1 cellular context compared by ENCODE assay signal in the genomic region with DNA sequence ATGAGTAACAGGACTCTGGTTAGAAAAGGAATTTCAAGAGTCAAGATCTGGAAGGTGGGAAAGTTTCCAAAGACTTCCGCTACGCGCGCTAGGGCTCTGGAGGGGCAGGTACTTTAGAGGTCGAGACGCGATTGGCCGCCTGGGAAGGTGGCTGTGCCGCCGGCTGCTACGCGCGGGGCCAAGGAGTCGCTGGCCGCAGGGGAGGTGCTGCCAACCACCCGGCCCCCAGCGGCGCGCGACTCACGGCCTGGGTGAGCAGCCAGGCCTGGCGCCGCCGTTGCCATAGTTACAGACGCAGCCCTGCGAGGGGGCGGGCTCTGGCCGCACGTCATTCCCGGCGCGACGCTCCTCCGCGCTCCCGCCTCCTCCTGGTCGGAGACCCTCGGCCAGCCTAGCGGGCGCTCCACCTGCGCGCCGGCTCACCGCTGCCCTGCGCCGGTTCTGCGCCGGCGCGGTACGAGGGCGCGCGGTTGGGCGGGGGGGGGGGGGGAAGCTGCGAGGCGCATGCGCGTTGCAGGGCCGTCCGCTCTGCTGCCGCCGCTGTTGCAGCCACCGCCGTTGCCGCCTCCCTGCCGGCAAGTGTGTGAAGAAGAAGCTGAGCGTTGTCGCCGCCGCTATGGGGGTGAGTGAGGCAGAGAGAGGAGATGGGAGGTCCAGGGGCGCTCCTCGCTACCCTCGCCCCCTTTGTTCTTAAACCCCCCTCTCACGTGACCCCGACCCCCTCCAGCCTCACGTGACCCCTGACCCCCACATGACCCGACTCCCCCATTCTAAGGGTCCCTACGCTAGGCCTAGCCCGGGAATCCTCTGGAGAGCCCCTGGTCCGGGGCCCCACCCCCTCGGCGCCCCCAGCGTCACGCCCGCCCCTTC.
A peak's percentile ranks its signal among the peaks of the same experiment; 100 is the strongest.
TF ChIP-seq lines count a peak whose summit lies in the region.

A gene (plus strand): TSS at position 522 of the 870 bp plus-strand sequence. CDS start 95 bp downstream, at position 617.

TF ChIP-seq in K562, 482 proteins besides CTCF, POLR2A, EP300 and RAD21 (continued from another document and continues in another):
- TF ChIP-seq, protein P1, sequence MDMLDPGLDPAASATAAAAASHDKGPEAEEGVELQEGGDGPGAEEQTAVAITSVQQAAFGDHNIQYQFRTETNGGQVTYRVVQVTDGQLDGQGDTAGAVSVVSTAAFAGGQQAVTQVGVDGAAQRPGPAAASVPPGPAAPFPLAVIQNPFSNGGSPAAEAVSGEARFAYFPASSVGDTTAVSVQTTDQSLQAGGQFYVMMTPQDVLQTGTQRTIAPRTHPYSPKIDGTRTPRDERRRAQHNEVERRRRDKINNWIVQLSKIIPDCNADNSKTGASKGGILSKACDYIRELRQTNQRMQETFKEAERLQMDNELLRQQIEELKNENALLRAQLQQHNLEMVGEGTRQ (CRISPR knock-in tag; IDR thresholded peaks at IDR 0.05) = peak; percentile 75
- TF ChIP-seq FOXA1 (IDR thresholded peaks at IDR 0.05; ENCODE audit: borderline replicate concordance) (no peak), ZNF263 (CRISPR knock-in tag; IDR thresholded peaks at IDR 0.05; ENCODE audit: borderline replicate concordance) (peak; percentile 50; the same call in 1 of the 2 replicates), FOXA3 (CRISPR knock-in tag; conservative IDR thresholded peaks at IDR 0.05 in 1 of 2, IDR thresholded peaks at IDR 0.05 in 1 of 2) (no peak), ZNF146 (CRISPR knock-in tag; IDR thresholded peaks at IDR 0.05; ENCODE audit: unreplicated experiment) (no peak), XRCC4 (IDR thresholded peaks at IDR 0.05; ENCODE audit: extremely low read depth, insufficient read depth, insufficient read length) (no peak), C11orf30 (IDR thresholded peaks at IDR 0.05; ENCODE audit: low read depth) (peak; percentile 42), SAP30 (IDR thresholded peaks at IDR 0.05; ENCODE audit: borderline replicate concordance, insufficient read depth, low read depth, low read length, poor library complexity, severe bottlenecking) (peak; percentile 93), HDAC8 (tag; IDR thresholded peaks at IDR 0.05) (no peak), ZZZ3 (IDR thresholded peaks at IDR 0.05) (no peak), ZNF232 (CRISPR knock-in tag; IDR thresholded peaks at IDR 0.05) (no peak), TEAD1 (CRISPR knock-in tag; IDR thresholded peaks at IDR 0.05) (no peak; a peak in 1 of 4 replicates), NR1H2 (CRISPR knock-in tag; IDR thresholded peaks at IDR 0.05) (no peak), FOXK1 (CRISPR knock-in tag; IDR thresholded peaks at IDR 0.05; ENCODE audit: borderline replicate concordance) (peak; percentile 77; the same call in 1 of the 2 replicates), ESRRA (IDR thresholded peaks at IDR 0.05; ENCODE audit: borderline replicate concordance, low read depth) (peak; percentile 55; the same call in 1 of the 2 replicates), ZNF408 (CRISPR knock-in tag; IDR thresholded peaks at IDR 0.05; ENCODE audit: low read depth) (no peak), ZNF696 (CRISPR knock-in tag; conservative IDR thresholded peaks at IDR 0.05) (no peak), TFAM (CRISPR knock-in tag; conservative IDR thresholded peaks at IDR 0.05) (no peak), NFATC3 (IDR thresholded peaks at IDR 0.05) (no peak), RBM25 (IDR thresholded peaks at IDR 0.05; ENCODE audit: low read depth, low read length, severe bottlenecking) (peak; percentile 30), MCM3 (IDR thresholded peaks at IDR 0.05) (no peak), ETV6 (IDR thresholded peaks at IDR 0.05; ENCODE audit: borderline replicate concordance in 1 of 2, low read depth in 2 of 2, low read length in 1 of 2) (no peak), ETV6 (CRISPR knock-in tag; IDR thresholded peaks at IDR 0.05; ENCODE audit: borderline replicate concordance) (0 out of 2 replicates have a peak, but pooled peaks have one; percentile 42), RBM22 (IDR thresholded peaks at IDR 0.05; ENCODE audit: low read depth, low read length, poor library complexity, severe bottlenecking) (peak; percentile 80), DACH1 (IDR thresholded peaks at IDR 0.05; ENCODE audit: partially characterized antibody) (no peak), ZNF354B (CRISPR knock-in tag; IDR thresholded peaks at IDR 0.05) (no peak), FIP1L1 (IDR thresholded peaks at IDR 0.05; ENCODE audit: low read depth, low read length, poor library complexity, severe bottlenecking) (peak; percentile 21), PCBP1 (IDR thresholded peaks at IDR 0.05; ENCODE audit: low read depth, low read length, poor library complexity, severe bottlenecking) (peak; percentile 95), ZNF507 (tag; conservative IDR thresholded peaks at IDR 0.05) (no peak), NELFE (IDR thresholded peaks at IDR 0.05; ENCODE audit: insufficient read depth, insufficient read length) (no peak), SNIP1 (IDR thresholded peaks at IDR 0.05; ENCODE audit: low read depth) (no peak), ZC3H11A (IDR thresholded peaks at IDR 0.05; ENCODE audit: low read depth, low read length) (no peak), TCF7L2 (IDR thresholded peaks at IDR 0.05; ENCODE audit: low read depth, low read length) (no peak), HCFC1 (IDR thresholded peaks at IDR 0.05; ENCODE audit: low read depth, low read length) (peak; percentile 84), CREB1 (IDR thresholded peaks at IDR 0.05) (peak; percentile 98), CREB1 (CRISPR knock-in tag; IDR thresholded peaks at IDR 0.05) (peak; percentile 99), RB1 (IDR thresholded peaks at IDR 0.05; ENCODE audit: low read depth) (peak; percentile 90; the same call in 1 of the 2 replicates), MCM5 (IDR thresholded peaks at IDR 0.05; ENCODE audit: low read depth) (no peak), SP2 (IDR thresholded peaks at IDR 0.05; ENCODE audit: extremely low read depth, low read depth, low read length, poor library complexity, severe bottlenecking) (no peak), KDM4B (IDR thresholded peaks at IDR 0.05; ENCODE audit: borderline replicate concordance in 2 of 2, low read depth in 1 of 2) (peak in 1 of 2 experiments; percentile 58; a peak in 1 of 4 replicates), GABPB2 (CRISPR knock-in tag; conservative IDR thresholded peaks at IDR 0.05) (no peak), NCOA6 (IDR thresholded peaks at IDR 0.05) (no peak), NFE2L1 (tag; IDR thresholded peaks at IDR 0.05; ENCODE audit: borderline replicate concordance, low read depth) (no peak), ILK (tag; IDR thresholded peaks at IDR 0.05; ENCODE audit: borderline replicate concordance, low read depth) (no peak), ARHGAP35 (IDR thresholded peaks at IDR 0.05; ENCODE audit: partially characterized antibody) (no peak)
- TF ChIP-seq, protein P2, sequence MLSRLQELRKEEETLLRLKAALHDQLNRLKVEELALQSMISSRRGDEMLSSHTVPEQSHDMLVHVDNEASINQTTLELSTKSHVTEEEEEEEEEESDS (CRISPR knock-in tag; IDR thresholded peaks at IDR 0.05) = no peak
- TF ChIP-seq, protein P3, sequence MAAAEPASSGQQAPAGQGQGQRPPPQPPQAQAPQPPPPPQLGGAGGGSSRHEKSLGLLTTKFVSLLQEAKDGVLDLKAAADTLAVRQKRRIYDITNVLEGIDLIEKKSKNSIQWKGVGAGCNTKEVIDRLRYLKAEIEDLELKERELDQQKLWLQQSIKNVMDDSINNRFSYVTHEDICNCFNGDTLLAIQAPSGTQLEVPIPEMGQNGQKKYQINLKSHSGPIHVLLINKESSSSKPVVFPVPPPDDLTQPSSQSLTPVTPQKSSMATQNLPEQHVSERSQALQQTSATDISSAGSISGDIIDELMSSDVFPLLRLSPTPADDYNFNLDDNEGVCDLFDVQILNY (CRISPR knock-in tag; IDR thresholded peaks at IDR 0.05) = no peak
- TF ChIP-seq, protein P4, sequence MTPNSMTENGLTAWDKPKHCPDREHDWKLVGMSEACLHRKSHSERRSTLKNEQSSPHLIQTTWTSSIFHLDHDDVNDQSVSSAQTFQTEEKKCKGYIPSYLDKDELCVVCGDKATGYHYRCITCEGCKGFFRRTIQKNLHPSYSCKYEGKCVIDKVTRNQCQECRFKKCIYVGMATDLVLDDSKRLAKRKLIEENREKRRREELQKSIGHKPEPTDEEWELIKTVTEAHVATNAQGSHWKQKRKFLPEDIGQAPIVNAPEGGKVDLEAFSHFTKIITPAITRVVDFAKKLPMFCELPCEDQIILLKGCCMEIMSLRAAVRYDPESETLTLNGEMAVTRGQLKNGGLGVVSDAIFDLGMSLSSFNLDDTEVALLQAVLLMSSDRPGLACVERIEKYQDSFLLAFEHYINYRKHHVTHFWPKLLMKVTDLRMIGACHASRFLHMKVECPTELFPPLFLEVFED (CRISPR knock-in tag; conservative IDR thresholded peaks at IDR 0.05) = no peak
- TF ChIP-seq, protein P5, sequence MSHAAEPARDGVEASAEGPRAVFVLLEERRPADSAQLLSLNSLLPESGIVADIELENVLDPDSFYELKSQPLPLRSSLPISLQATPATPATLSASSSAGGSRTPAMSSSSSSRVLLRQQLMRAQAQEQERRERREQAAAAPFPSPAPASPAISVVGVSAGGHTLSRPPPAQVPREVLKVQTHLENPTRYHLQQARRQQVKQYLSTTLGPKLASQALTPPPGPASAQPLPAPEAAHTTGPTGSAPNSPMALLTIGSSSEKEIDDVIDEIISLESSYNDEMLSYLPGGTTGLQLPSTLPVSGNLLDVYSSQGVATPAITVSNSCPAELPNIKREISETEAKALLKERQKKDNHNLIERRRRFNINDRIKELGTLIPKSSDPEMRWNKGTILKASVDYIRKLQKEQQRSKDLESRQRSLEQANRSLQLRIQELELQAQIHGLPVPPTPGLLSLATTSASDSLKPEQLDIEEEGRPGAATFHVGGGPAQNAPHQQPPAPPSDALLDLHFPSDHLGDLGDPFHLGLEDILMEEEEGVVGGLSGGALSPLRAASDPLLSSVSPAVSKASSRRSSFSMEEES (CRISPR knock-in tag; IDR thresholded peaks at IDR 0.05) = peak; percentile 76
- TF ChIP-seq, protein P6, sequence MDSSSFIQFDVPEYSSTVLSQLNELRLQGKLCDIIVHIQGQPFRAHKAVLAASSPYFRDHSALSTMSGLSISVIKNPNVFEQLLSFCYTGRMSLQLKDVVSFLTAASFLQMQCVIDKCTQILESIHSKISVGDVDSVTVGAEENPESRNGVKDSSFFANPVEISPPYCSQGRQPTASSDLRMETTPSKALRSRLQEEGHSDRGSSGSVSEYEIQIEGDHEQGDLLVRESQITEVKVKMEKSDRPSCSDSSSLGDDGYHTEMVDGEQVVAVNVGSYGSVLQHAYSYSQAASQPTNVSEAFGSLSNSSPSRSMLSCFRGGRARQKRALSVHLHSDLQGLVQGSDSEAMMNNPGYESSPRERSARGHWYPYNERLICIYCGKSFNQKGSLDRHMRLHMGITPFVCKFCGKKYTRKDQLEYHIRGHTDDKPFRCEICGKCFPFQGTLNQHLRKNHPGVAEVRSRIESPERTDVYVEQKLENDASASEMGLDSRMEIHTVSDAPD (CRISPR knock-in tag; IDR thresholded peaks at IDR 0.05) = no peak
- TF ChIP-seq, protein P7, sequence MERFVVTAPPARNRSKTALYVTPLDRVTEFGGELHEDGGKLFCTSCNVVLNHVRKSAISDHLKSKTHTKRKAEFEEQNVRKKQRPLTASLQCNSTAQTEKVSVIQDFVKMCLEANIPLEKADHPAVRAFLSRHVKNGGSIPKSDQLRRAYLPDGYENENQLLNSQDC (CRISPR knock-in tag; IDR thresholded peaks at IDR 0.05) = no peak
- TF ChIP-seq, protein P8, sequence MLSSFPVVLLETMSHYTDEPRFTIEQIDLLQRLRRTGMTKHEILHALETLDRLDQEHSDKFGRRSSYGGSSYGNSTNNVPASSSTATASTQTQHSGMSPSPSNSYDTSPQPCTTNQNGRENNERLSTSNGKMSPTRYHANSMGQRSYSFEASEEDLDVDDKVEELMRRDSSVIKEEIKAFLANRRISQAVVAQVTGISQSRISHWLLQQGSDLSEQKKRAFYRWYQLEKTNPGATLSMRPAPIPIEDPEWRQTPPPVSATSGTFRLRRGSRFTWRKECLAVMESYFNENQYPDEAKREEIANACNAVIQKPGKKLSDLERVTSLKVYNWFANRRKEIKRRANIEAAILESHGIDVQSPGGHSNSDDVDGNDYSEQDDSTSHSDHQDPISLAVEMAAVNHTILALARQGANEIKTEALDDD (IDR thresholded peaks at IDR 0.05) = no peak
- TF ChIP-seq, protein P9, sequence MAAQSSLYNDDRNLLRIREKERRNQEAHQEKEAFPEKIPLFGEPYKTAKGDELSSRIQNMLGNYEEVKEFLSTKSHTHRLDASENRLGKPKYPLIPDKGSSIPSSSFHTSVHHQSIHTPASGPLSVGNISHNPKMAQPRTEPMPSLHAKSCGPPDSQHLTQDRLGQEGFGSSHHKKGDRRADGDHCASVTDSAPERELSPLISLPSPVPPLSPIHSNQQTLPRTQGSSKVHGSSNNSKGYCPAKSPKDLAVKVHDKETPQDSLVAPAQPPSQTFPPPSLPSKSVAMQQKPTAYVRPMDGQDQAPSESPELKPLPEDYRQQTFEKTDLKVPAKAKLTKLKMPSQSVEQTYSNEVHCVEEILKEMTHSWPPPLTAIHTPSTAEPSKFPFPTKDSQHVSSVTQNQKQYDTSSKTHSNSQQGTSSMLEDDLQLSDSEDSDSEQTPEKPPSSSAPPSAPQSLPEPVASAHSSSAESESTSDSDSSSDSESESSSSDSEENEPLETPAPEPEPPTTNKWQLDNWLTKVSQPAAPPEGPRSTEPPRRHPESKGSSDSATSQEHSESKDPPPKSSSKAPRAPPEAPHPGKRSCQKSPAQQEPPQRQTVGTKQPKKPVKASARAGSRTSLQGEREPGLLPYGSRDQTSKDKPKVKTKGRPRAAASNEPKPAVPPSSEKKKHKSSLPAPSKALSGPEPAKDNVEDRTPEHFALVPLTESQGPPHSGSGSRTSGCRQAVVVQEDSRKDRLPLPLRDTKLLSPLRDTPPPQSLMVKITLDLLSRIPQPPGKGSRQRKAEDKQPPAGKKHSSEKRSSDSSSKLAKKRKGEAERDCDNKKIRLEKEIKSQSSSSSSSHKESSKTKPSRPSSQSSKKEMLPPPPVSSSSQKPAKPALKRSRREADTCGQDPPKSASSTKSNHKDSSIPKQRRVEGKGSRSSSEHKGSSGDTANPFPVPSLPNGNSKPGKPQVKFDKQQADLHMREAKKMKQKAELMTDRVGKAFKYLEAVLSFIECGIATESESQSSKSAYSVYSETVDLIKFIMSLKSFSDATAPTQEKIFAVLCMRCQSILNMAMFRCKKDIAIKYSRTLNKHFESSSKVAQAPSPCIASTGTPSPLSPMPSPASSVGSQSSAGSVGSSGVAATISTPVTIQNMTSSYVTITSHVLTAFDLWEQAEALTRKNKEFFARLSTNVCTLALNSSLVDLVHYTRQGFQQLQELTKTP (IDR thresholded peaks at IDR 0.05; ENCODE audit: low read depth in 1 of 2, partially characterized antibody in 2 of 2) = no peak
- TF ChIP-seq, protein P10, sequence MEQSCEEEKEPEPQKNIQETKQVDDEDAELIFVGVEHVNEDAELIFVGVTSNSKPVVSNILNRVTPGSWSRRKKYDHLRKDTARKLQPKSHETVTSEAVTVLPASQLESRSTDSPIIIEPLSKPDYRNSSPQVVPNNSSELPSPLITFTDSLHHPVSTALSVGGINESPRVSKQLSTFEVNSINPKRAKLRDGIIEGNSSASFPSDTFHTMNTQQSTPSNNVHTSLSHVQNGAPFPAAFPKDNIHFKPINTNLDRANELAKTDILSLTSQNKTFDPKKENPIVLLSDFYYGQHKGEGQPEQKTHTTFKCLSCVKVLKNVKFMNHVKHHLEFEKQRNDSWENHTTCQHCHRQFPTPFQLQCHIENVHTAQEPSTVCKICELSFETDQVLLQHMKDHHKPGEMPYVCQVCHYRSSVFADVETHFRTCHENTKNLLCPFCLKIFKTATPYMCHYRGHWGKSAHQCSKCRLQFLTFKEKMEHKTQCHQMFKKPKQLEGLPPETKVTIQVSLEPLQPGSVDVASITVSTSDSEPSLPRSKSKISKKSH (CRISPR knock-in tag; IDR thresholded peaks at IDR 0.05) = no peak
